In genomic region chr3:37622999-37623883, GRCh38 we compare ENCODE assay signal across 18 cellular contexts.
A peak's percentile ranks its signal among the peaks of the same experiment; 100 is the strongest.
DNase-seq lines count a peak whose midpoint lies in the region; ATAC-seq and TF ChIP-seq lines count a peak whose summit lies in the region.
"Had no signal": no experiment of that assay in that cellular context is flagged by ENCODE, and none has a peak within 500 bp of the region (broad histone marks: within the 10 kb centered on the region; RNA-seq: fewer than 3 reads in every experiment).

No MANE protein-coding gene starts in this region.

- H3K36me3 ChIP-seq in heart left ventricle (no peaks in the 10 kb centered on the region), esophagus squamous epithelium (no peaks in the 10 kb centered on the region), upper lobe of right lung (no peaks in the 10 kb centered on the region)

- DNase-seq in heart left ventricle (no peak), Right ventricle myocardium inferior (ENCODE audit: missing footprints) (no peak), esophagus squamous epithelium (lab: John Stamatoyannopoulos, UW) (no peak), pons (ENCODE audit: low spot score) (peak; percentile 3), upper lobe of right lung (no peak), NCI-H1417 treated with DMSO at 0.1 percent for 48 hours (lab: John Stamatoyannopoulos, UW) (no peak)
- no peak for DNase-seq in stimulated activated naive B cell treated with anti-CD40 and anti-IgM and Interleukin-4, amounts not matched to agents 10 μg/mL and 1 μg/mL and 100 μg/mL, for 72 hours
- DNase-seq: amniotic stem cell; CD4-positive, CD25-positive, alpha-beta regulatory T cell; cerebellar nuclear complex; mesendoderm; NCI-H1092 treated with DMSO at 0.1 percent for 48 hours; T-helper 1 cell had no signal

- intact Hi-C loops in heart left ventricle (cut with DNase I), result no loop called here
- intact Hi-C loops in Right ventricle myocardium inferior (cut with DNase I), result no loop called here
- intact Hi-C loops in esophagus squamous epithelium (cut with DNase I), result no loop called here
- intact Hi-C loops in upper lobe of right lung (cut with DNase I), result no loop called here

- peaks cover 3 to 5% of the 10 kb centered on the region in 2 donors for H3K4me1 Mint-ChIP-seq in stimulated activated naive B cell treated with anti-CD40 and anti-IgM and Interleukin-4, amounts not matched to agents 10 μg/mL and 1 μg/mL and 100 μg/mL, for 72 hours
- H3K4me1 Mint-ChIP-seq: activated T-helper 17 cell treated with anti-CD3 and anti-CD28 coated beads, Interleukin-2, amount 50 U/mL, for 72 hours; CD4-positive, CD25-positive, alpha-beta regulatory T cell; IgD-negative memory B cell had no signal

- TF ChIP-seq CTCF in heart left ventricle (IDR thresholded peaks at IDR 0.05) (no peak), esophagus squamous epithelium (IDR thresholded peaks at IDR 0.05) (no peak), upper lobe of right lung (IDR thresholded peaks at IDR 0.05) (no peak)

- no peaks in the 10 kb centered on the region for H3K36me3 Mint-ChIP-seq in stimulated activated naive B cell treated with anti-CD40 and anti-IgM and Interleukin-4, amounts not matched to agents 10 μg/mL and 1 μg/mL and 100 μg/mL, for 72 hours
- H3K36me3 Mint-ChIP-seq: CD4-positive, CD25-positive, alpha-beta regulatory T cell; IgD-negative memory B cell had no signal

- no peak overlapping the region for H3K27ac Mint-ChIP-seq in stimulated activated naive B cell treated with anti-CD40 and anti-IgM and Interleukin-4, amounts not matched to agents 10 μg/mL and 1 μg/mL and 100 μg/mL, for 72 hours
- H3K27ac Mint-ChIP-seq: activated T-helper 17 cell treated with anti-CD3 and anti-CD28 coated beads, Interleukin-2, amount 50 U/mL, for 72 hours; CD4-positive, CD25-positive, alpha-beta regulatory T cell; IgD-negative memory B cell; WTC11 had no signal

- ATAC-seq in heart left ventricle (peak in 1 of 4 donors; percentile 25), Right ventricle myocardium inferior (no peak), upper lobe of right lung (peak; percentile 38), HG03378 (IDR thresholded peaks at IDR 0.05; ENCODE audit: unreplicated experiment) (no peak)
- no peak for ATAC-seq in stimulated activated naive B cell treated with anti-CD40 and anti-IgM and Interleukin-4, amounts not matched to agents 10 μg/mL and 1 μg/mL and 100 μg/mL, for 72 hours (replicated peaks)
- ATAC-seq: activated T-helper 17 cell treated with anti-CD3 and anti-CD28 coated beads, Interleukin-2, amount 50 U/mL, for 72 hours; WTC11 had no signal

- TF ChIP-seq POLR2A in heart left ventricle (IDR thresholded peaks at IDR 0.05), result no peak
- no peak for TF ChIP-seq POLR2A in esophagus squamous epithelium (IDR thresholded peaks at IDR 0.05)

- no peaks in the 10 kb centered on the region for H3K9me3 Mint-ChIP-seq in stimulated activated naive B cell treated with anti-CD40 and anti-IgM and Interleukin-4, amounts not matched to agents 10 μg/mL and 1 μg/mL and 100 μg/mL, for 72 hours
- H3K9me3 Mint-ChIP-seq: activated T-helper 17 cell treated with anti-CD3 and anti-CD28 coated beads, Interleukin-2, amount 50 U/mL, for 72 hours; IgD-negative memory B cell had no signal

- H3K4me1 ChIP-seq in heart left ventricle (peaks cover 0 to 52% (median 43%) of the 10 kb centered on the region in 12 donors), esophagus squamous epithelium (peaks cover 0 to 51% (median 16%) of the 10 kb centered on the region in 3 donors), upper lobe of right lung (peaks cover 20% of the 10 kb centered on the region)

- H3K9me3 ChIP-seq in heart left ventricle (no peaks in the 10 kb centered on the region), esophagus squamous epithelium (no peaks in the 10 kb centered on the region), upper lobe of right lung (no peaks in the 10 kb centered on the region)
- H3K9me3 ChIP-seq: neutrophil had no signal

- peak overlapping the region in 8 of 12 donors; percentile 5 to 35 (median 22) for H3K4me3 ChIP-seq in heart left ventricle
- H3K4me3 ChIP-seq in esophagus squamous epithelium, result peak overlapping the region in 1 of 4 donors; percentile 18
- H3K4me3 ChIP-seq in upper lobe of right lung, result peak overlapping the region; percentile 11

- H3K4me3 Mint-ChIP-seq in stimulated activated naive B cell treated with anti-CD40 and anti-IgM and Interleukin-4, amounts not matched to agents 10 μg/mL and 1 μg/mL and 100 μg/mL, for 72 hours, result no peak overlapping the region
- H3K4me3 Mint-ChIP-seq: activated T-helper 17 cell treated with anti-CD3 and anti-CD28 coated beads, Interleukin-2, amount 50 U/mL, for 72 hours; CD4-positive, CD25-positive, alpha-beta regulatory T cell; WTC11 had no signal

- peaks cover 0 to 11% of the 10 kb centered on the region in 2 donors for H3K27me3 Mint-ChIP-seq in stimulated activated naive B cell treated with anti-CD40 and anti-IgM and Interleukin-4, amounts not matched to agents 10 μg/mL and 1 μg/mL and 100 μg/mL, for 72 hours

- 44 to 60% (median 51%) methylated on average over 8 of the region's 8 CpGs for WGBS in heart left ventricle, 4 donors
- WGBS in esophagus squamous epithelium, 2 donors, result 37 to 53% methylated on average over 8 of the region's 8 CpGs

- H3K27me3 ChIP-seq in heart left ventricle, result no peaks in the 10 kb centered on the region
- H3K27me3 ChIP-seq in esophagus squamous epithelium, result no peaks in the 10 kb centered on the region
- H3K27me3 ChIP-seq in upper lobe of right lung, result no peaks in the 10 kb centered on the region
- H3K27me3 ChIP-seq: neutrophil had no signal

- H3K27ac ChIP-seq in heart left ventricle, result peak overlapping the region in 6 of 12 donors; percentile 6 to 61 (median 34)
- H3K27ac ChIP-seq in esophagus squamous epithelium, result peak overlapping the region in 3 of 4 donors; percentile 36 to 48 (median 38)
- peak overlapping the region; percentile 49 for H3K27ac ChIP-seq in upper lobe of right lung
- H3K27ac ChIP-seq: neutrophil had no signal
